In genomic region chr11:30424851-30425250, GRCh38 we compare ENCODE assay signal across 13 cellular contexts.
"Had no signal": no experiment of that assay in that cellular context is flagged by ENCODE, and none has a peak within 500 bp of the region (broad histone marks: within the 10 kb centered on the region; RNA-seq: fewer than 3 reads in every experiment).

No MANE protein-coding gene starts in this region.

- DNase-seq: activated CD4-positive, CD25-positive, alpha-beta regulatory T cell; activated naive CD4-positive, alpha-beta T cell treated with Interleukin-2 at 50 U/mL for 16 hours; anterior cingulate cortex; islet precursor cell; SW 1271 had no signal

- H3K79me2 ChIP-seq: hepatocyte had no signal

- H3K27ac Mint-ChIP-seq: neural progenitor cell; stimulated activated effector memory CD8-positive, alpha-beta T cell treated with anti-CD3 and anti-CD28 coated beads, Interleukin-12 subunit alpha, Interleukin-12 subunit beta, amount 100 ng/mL, for 72 hours had no signal

- FAIRE-seq: endometrium, TTC549, urothelium cell line had no signal

- H3K9me3 Mint-ChIP-seq: neural progenitor cell; stimulated activated effector memory CD8-positive, alpha-beta T cell treated with anti-CD3 and anti-CD28 coated beads, Interleukin-12 subunit alpha, Interleukin-12 subunit beta, amount 100 ng/mL, for 72 hours had no signal

- H3K4me3 Mint-ChIP-seq: neural progenitor cell; stimulated activated effector memory CD8-positive, alpha-beta T cell treated with anti-CD3 and anti-CD28 coated beads, Interleukin-12 subunit alpha, Interleukin-12 subunit beta, amount 100 ng/mL, for 72 hours had no signal

- H3K4me2 ChIP-seq: hepatocyte had no signal

- H3K9ac ChIP-seq: neural progenitor cell had no signal

- H3K36me3 Mint-ChIP-seq: neural progenitor cell; stimulated activated effector memory CD8-positive, alpha-beta T cell treated with anti-CD3 and anti-CD28 coated beads, Interleukin-12 subunit alpha, Interleukin-12 subunit beta, amount 100 ng/mL, for 72 hours had no signal

- H3K4me1 Mint-ChIP-seq: stimulated activated effector memory CD8-positive, alpha-beta T cell treated with anti-CD3 and anti-CD28 coated beads, Interleukin-12 subunit alpha, Interleukin-12 subunit beta, amount 100 ng/mL, for 72 hours had no signal

- H3K27me3 ChIP-seq: breast epithelium, hepatocyte, neural progenitor cell had no signal

- H3K4me3 ChIP-seq: breast epithelium, hepatocyte, neural progenitor cell had no signal

- H2AFZ ChIP-seq: hepatocyte, neural progenitor cell had no signal

- H3K27ac ChIP-seq: breast epithelium, hepatocyte, neural progenitor cell had no signal

- ATAC-seq: esophagus mucosa; stimulated activated effector memory CD8-positive, alpha-beta T cell treated with anti-CD3 and anti-CD28 coated beads, Interleukin-12 subunit alpha, Interleukin-12 subunit beta, amount 100 ng/mL, for 72 hours had no signal

- H3K9me3 ChIP-seq: breast epithelium had no signal

- H3K36me3 ChIP-seq: breast epithelium, neural progenitor cell had no signal
